Comparison of ENCODE assay signal across 13 cellular contexts in the genomic region with DNA sequence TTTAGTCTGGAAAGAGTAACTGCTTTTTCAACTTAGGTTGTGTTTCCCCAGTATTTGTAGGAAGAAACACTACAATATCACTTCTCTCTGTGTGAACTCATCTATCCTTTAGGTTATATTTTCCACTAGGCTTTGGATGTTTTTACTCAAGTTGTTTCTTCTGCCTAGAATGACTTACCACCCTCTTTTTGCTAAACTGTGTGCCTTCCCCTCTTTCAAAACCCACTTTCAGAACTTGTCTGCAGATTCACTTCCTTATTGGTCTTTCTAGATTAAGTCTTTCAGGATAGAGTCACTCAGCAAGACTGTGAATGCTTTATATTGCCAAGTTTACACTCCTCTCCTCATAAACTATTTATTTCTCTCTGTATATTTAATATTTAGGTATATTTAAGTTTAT. TPM values are rescaled to one million over a fixed set of nuclear protein-coding genes. Genes with fewer than 3 reads are reported as not detected.
DNase-seq lines count a peak whose midpoint lies in the region; ATAC-seq, FAIRE-seq and TF ChIP-seq lines count a peak whose summit lies in the region.
"Had no signal": no experiment of that assay in that cellular context is flagged by ENCODE, and none has a peak within 500 bp of the region (broad histone marks: within the 10 kb centered on the region; RNA-seq: fewer than 3 reads in every experiment).

No MANE protein-coding gene starts in this region.

- H3K4me3 ChIP-seq in neutrophil (ENCODE audit: low read depth in 1 of 2, low read length in 1 of 2) (no peak overlapping the region), pancreas (no peak overlapping the region)

- peak overlapping the region; percentile 2 for H3K27ac ChIP-seq in neutrophil
- no peak overlapping the region for H3K27ac ChIP-seq in pancreas
- H3K27ac ChIP-seq: HL-60 had no signal

- FAIRE-seq in pancreas (lab: Jason Lieb, UNC): no peak
- FAIRE-seq: RCC 7860 had no signal

- intact Hi-C loops in pancreas (cut with DNase I): no loop called here

- TF ChIP-seq CTCF in neutrophil (IDR thresholded peaks at IDR 0.05) (no peak), pancreas (IDR thresholded peaks at IDR 0.05) (no peak)

- DNase-seq in DMS79 (lab: John Stamatoyannopoulos, UW): no peak
- no peak for DNase-seq in AG08396 (ENCODE audit: low spot score)
- DNase-seq in pancreas: no peak
- DNase-seq in NCI-H345 treated with DMSO at 0.1 percent for 48 hours (lab: John Stamatoyannopoulos, UW; ENCODE audit: unreplicated experiment): no peak
- DNase-seq: activated naive CD4-positive, alpha-beta T cell treated with Interleukin-2 at 50 U/mL for 16 hours; cortex of kidney; NCI-H2029 treated with DMSO at 0.1 percent for 48 hours had no signal

- no peaks in the 10 kb centered on the region for H3K36me3 ChIP-seq in neutrophil
- no peaks in the 10 kb centered on the region for H3K36me3 ChIP-seq in pancreas

- H3K4me1 ChIP-seq in neutrophil (ENCODE audit: control insufficient read depth in 1 of 2, insufficient read depth in 1 of 2, low read depth in 1 of 2, low read length in 1 of 2): peaks cover 28 to 34% of the 10 kb centered on the region in 2 experiments
- peaks cover 0 to 4% (median 0%) of the 10 kb centered on the region in 3 donors for H3K4me1 ChIP-seq in pancreas

- H3K9me3 ChIP-seq in neutrophil: no peaks in the 10 kb centered on the region
- no peaks in the 10 kb centered on the region for H3K9me3 ChIP-seq in pancreas

- H3K27me3 ChIP-seq in neutrophil: peaks cover 5% of the 10 kb centered on the region
- no peaks in the 10 kb centered on the region for H3K27me3 ChIP-seq in pancreas

- ATAC-seq in GM18870 (IDR thresholded peaks at IDR 0.05; ENCODE audit: unreplicated experiment): peak; percentile 75
- peak; percentile 78 for ATAC-seq in HG02571 (IDR thresholded peaks at IDR 0.05; ENCODE audit: unreplicated experiment)
- peak; percentile 66 for ATAC-seq in HG03565 (IDR thresholded peaks at IDR 0.05; ENCODE audit: unreplicated experiment)
- ATAC-seq in pancreas: no peak

RNA-seq across cellular contexts. Expression of a gene that starts 14.2 kb away (rescaled TPM):
- 100 to 1,000 TPM in 1 of 6 donors, 10 to 100 TPM in 5; 56.4 to 100 (median 68.1) TPM for total RNA-seq in pancreas
- polyA plus RNA-seq in pancreas: 10 to 100 TPM; 26.5 to 37.5 TPM

Comparison
In these comparisons a context has a peak if more than half of its experiments do, and no peak if none do; other contexts are left out.
1. ATAC-seq: peak in GM18870 (single experiment), HG02571 (single experiment) and HG03565 (single experiment); none in pancreas (0 of 4).